Comparison of ENCODE assay signal across 8 cellular contexts in the genomic region with DNA sequence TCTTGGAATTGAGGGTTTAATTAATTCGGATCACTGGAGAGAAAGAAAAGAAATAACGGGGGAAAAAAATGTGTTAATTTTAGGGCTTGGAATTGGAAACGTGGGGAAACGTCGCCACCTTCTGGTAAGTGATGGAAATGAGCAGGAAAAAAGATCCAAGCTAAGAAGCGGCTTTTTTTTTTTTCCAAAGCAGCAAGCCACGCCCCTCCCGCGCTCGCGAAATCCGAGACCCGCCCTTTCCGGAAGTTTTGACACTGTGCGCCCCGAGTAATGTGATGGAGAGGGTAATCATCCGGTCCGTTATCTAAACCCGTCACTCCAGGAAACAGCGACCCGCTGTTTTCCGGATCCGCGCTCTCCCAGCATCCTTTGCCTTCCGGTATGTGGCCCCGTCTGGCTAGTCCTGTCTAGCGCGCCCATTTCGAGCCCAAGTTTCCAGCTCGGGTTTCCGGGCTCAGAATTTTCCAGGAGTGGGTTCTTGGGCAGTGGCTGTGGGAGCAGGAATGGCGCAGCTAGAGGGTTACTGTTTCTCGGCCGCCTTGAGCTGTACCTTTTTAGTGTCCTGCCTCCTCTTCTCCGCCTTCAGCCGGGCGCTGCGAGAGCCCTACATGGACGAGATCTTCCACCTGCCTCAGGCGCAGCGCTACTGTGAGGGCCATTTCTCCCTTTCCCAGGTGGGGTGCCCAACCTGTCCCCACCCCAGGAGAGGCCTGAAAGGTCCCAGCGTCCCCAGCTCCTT. TPM values are rescaled to one million over a fixed set of nuclear protein-coding genes. Genes with fewer than 3 reads are reported as not detected.
A peak's percentile ranks its signal among the peaks of the same experiment; 100 is the strongest.
DNase-seq lines count a peak whose midpoint lies in the region; TF ChIP-seq lines count a peak whose summit lies in the region.

ALG10B (plus strand) TSS at position 384 of the 739 bp plus-strand sequence; CDS start at position 504, 120 bp downstream.

- in situ Hi-C loops in GM23248 (cut with MboI) = no loop called here

- H3K4me3 ChIP-seq in GM23248 (peak within 1 kb of the TSS; percentile 87), fibroblast of the aortic adventitia (ENCODE audit: low read depth, low read length) (peak within 1 kb of the TSS; percentile 89), neural cell (ENCODE audit: low read length) (peak within 1 kb of the TSS; percentile 71), stomach (peak within 1 kb of the TSS; percentile 58 to 80 (median 65))

- H3K4me1 ChIP-seq in GM23248 (ENCODE audit: insufficient read depth) (0 out of 2 replicates have a peak, but pooled peaks cover 5% of the 10 kb centered on the region), stomach (peaks cover 0 to 33% (median 18%) of the 10 kb centered on the region in 4 donors)

- peak; percentile 56 for TF ChIP-seq EP300 in neural cell (conservative IDR thresholded peaks at IDR 0.05; ENCODE audit: poor library complexity, severe bottlenecking)
- TF ChIP-seq EP300 in stomach (IDR thresholded peaks at IDR 0.05) = no peak

- DNase-seq in EL (peak; percentile 96), GM23248 (peak; percentile 98), Kasumi-1 (lab: John Stamatoyannopoulos, UW) (peak; percentile 97), fibroblast of the aortic adventitia (ENCODE audit: low read depth) (peak; percentile 98), stomach (peak; percentile 92)
- peak; percentile 91 for DNase-seq in activated effector memory CD4-positive, alpha-beta T cell treated with Interleukin-2 at 50 U/mL for 16 hours

- no peaks in the 10 kb centered on the region for H3F3A ChIP-seq in GM23248 (ENCODE audit: insufficient read depth)
- H3F3A ChIP-seq in neural cell (ENCODE audit: insufficient read depth, low read length, poor library complexity, severe bottlenecking) = no peaks in the 10 kb centered on the region

- H3K27ac ChIP-seq in GM23248 (peak within 1 kb of the TSS; percentile 57), neural cell (ENCODE audit: low read length) (peak within 1 kb of the TSS; percentile 59), stomach (peak within 1 kb of the TSS; percentile 60 to 89 (median 87))

- no peaks in the 10 kb centered on the region for H3K27me3 ChIP-seq in GM23248 (replicated peaks; ENCODE audit: insufficient read depth)
- no peaks in the 10 kb centered on the region for H3K27me3 ChIP-seq in neural cell (ENCODE audit: insufficient read depth, low read depth, low read length)
- no peaks in the 10 kb centered on the region for H3K27me3 ChIP-seq in stomach

- H3K9ac ChIP-seq in GM23248 (peak within 1 kb of the TSS; percentile 93), neural cell (ENCODE audit: low read length) (peak within 1 kb of the TSS; percentile 64)

- H3K36me3 ChIP-seq in GM23248 (ENCODE audit: low read depth) (no peaks in the 10 kb centered on the region), neural cell (ENCODE audit: insufficient read depth, low read length) (no peaks in the 10 kb centered on the region), stomach (peaks cover 0 to 5% (median 2%) of the 10 kb centered on the region in 4 donors)

- TF ChIP-seq POLR2A in Raji (IDR thresholded peaks at IDR 0.05; ENCODE audit: insufficient read depth, low read depth, low read length) (peak; percentile 66), stomach (IDR thresholded peaks at IDR 0.05) (no peak)

- H3K4me2 ChIP-seq in GM23248 (ENCODE audit: unreplicated experiment) = peak within 1 kb of the TSS; percentile 99
- H3K4me2 ChIP-seq in neural cell (ENCODE audit: low read length) = peak within 1 kb of the TSS; percentile 35

- H3K9me3 ChIP-seq in GM23248 (ENCODE audit: low read depth) (no peaks in the 10 kb centered on the region), neural cell (ENCODE audit: low read length) (no peaks in the 10 kb centered on the region), stomach (no peaks in the 10 kb centered on the region)

- H4K20me1 ChIP-seq in GM23248 (ENCODE audit: insufficient read depth) (no peaks in the 10 kb centered on the region), neural cell (ENCODE audit: insufficient read depth) (no peaks in the 10 kb centered on the region)

- no peaks in the 10 kb centered on the region for H3K9me2 ChIP-seq in GM23248 (ENCODE audit: insufficient read depth)
- no peaks in the 10 kb centered on the region for H3K9me2 ChIP-seq in neural cell (ENCODE audit: insufficient read depth, low read length)

- intact Hi-C loops in stomach (cut with DNase I; ENCODE audit: low total_unique reads) = no loop called here

- TF ChIP-seq CTCF in fibroblast of the aortic adventitia (IDR thresholded peaks at IDR 0.05; ENCODE audit: insufficient read depth, low read length) (peak; percentile 56), neural cell (IDR thresholded peaks at IDR 0.05; ENCODE audit: poor library complexity, severe bottlenecking) (peak; percentile 85), stomach (IDR thresholded peaks at IDR 0.05) (peak in 5 of 7 experiments; percentile 56 to 74 (median 69))

- 1% methylated on average over 42 of the region's 42 CpGs for WGBS in GM23248 (ENCODE audit: low coverage in 1 of 2, low lambda C conversion rate in 2 of 2, missing lambda C conversion rate in 2 of 2), 2 experiments
- 0 to 3% (median 0%) methylated on average over 36 to 42 of the region's 42 CpGs for WGBS in stomach, 5 donors

- peak; percentile 79 for TF ChIP-seq RAD21 in neural cell (conservative IDR thresholded peaks at IDR 0.05)

- H3K79me2 ChIP-seq in GM23248 (ENCODE audit: insufficient read depth) = 0 out of 2 replicates have a peak, but pooled peaks cover 8% of the 10 kb centered on the region
- H3K79me2 ChIP-seq in neural cell (replicated peaks; ENCODE audit: insufficient read depth, low read length) = no peaks in the 10 kb centered on the region

- H2AFZ ChIP-seq in GM23248 (peak within 1 kb of the TSS; percentile 99), neural cell (ENCODE audit: low read depth, low read length) (no peak within 1 kb of the TSS)

TF ChIP-seq in neural cell, 6 proteins besides CTCF, POLR2A, EP300 and RAD21:
- TF ChIP-seq SMC3 (conservative IDR thresholded peaks at IDR 0.05; ENCODE audit: poor library complexity) (peak; percentile 77), EZH2 (IDR thresholded peaks at IDR 0.05; ENCODE audit: borderline replicate concordance, insufficient read depth, low read length, poor library complexity, severe bottlenecking) (no peak), TAF1 (IDR thresholded peaks at IDR 0.05; ENCODE audit: low read depth) (peak; percentile 71), MXI1 (conservative IDR thresholded peaks at IDR 0.05; ENCODE audit: poor library complexity, severe bottlenecking) (no peak), POLR2AphosphoS5 (IDR thresholded peaks at IDR 0.05) (peak; percentile 71)
- TF ChIP-seq, protein P1, sequence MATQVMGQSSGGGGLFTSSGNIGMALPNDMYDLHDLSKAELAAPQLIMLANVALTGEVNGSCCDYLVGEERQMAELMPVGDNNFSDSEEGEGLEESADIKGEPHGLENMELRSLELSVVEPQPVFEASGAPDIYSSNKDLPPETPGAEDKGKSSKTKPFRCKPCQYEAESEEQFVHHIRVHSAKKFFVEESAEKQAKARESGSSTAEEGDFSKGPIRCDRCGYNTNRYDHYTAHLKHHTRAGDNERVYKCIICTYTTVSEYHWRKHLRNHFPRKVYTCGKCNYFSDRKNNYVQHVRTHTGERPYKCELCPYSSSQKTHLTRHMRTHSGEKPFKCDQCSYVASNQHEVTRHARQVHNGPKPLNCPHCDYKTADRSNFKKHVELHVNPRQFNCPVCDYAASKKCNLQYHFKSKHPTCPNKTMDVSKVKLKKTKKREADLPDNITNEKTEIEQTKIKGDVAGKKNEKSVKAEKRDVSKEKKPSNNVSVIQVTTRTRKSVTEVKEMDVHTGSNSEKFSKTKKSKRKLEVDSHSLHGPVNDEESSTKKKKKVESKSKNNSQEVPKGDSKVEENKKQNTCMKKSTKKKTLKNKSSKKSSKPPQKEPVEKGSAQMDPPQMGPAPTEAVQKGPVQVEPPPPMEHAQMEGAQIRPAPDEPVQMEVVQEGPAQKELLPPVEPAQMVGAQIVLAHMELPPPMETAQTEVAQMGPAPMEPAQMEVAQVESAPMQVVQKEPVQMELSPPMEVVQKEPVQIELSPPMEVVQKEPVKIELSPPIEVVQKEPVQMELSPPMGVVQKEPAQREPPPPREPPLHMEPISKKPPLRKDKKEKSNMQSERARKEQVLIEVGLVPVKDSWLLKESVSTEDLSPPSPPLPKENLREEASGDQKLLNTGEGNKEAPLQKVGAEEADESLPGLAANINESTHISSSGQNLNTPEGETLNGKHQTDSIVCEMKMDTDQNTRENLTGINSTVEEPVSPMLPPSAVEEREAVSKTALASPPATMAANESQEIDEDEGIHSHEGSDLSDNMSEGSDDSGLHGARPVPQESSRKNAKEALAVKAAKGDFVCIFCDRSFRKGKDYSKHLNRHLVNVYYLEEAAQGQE (IDR thresholded peaks at IDR 0.05; ENCODE audit: borderline replicate concordance) = peak; percentile 61

RNA-seq across cellular contexts. Expression of gene ALG10B, which starts in this region (rescaled TPM):
- total RNA-seq in GM23248 (2014; rRNA removed; shearing (Covaris generic)) = 1.7 and 8.1 TPM in 2 replicates
- polyA plus RNA-seq in GM23248 (2016; fragmentation: Nextera tagmentation; extraction: Ambion mirVana) (0.79 and 1.2 TPM in 2 replicates), neural cell (5.7 and 7.2 TPM in 2 replicates), stomach (1 to 10 TPM in 1 of 3 donors, under 1 TPM in 2; 0.31 to 1.9 (median 0.98) TPM)
- total RNA-seq in fibroblast of the aortic adventitia (ENCODE audit: low replicate concordance) (1.4 and 5.6 TPM in 2 replicates), stomach (10 to 100 TPM in 2 of 5 donors, 1 to 10 TPM in 2, under 1 TPM in 1; 0.58 to 16.5 (median 2.9) TPM)
- 16.8 and 18.6 TPM in 2 replicates for polyA minus RNA-seq in neural cell

Comparison
In these comparisons a context has a peak if more than half of its experiments do, and no peak if none do; other contexts are left out.
1. Peak in every context shown above with its lines: DNase-seq, H3K4me3 ChIP-seq and H3K27ac ChIP-seq.